Comparison of ENCODE assay signal across 14 cellular contexts in genomic region chr2:41935806-41936205, GRCh38.
"Had no signal": no experiment of that assay in that cellular context is flagged by ENCODE, and none has a peak within 500 bp of the region (broad histone marks: within the 10 kb centered on the region; RNA-seq: fewer than 3 reads in every experiment).

No MANE protein-coding gene starts in this region.

- H3K36me3 Mint-ChIP-seq: activated naive CD4-positive, alpha-beta T cell treated with anti-CD3 and anti-CD28 coated beads, Interleukin-2, amount 50 U/mL, for 72 hours had no signal

- H3K4me1 ChIP-seq: right lobe of liver had no signal

- H3K4me3 Mint-ChIP-seq: activated T-cell treated with anti-CD3 and anti-CD28 coated beads, Interleukin-2, amount 50 U/mL, for 72 hours; stimulated activated naive CD8-positive, alpha-beta T cell treated with anti-CD3 and anti-CD28 coated beads, Interleukin-15, Interleukin-2, amounts not matched to agents 100 ng/mL and 50 ng/mL, for 24 hours had no signal

- H3K36me3 ChIP-seq: adrenal gland, right lobe of liver, suprapubic skin, WERI-Rb-1 had no signal

- H3K27ac Mint-ChIP-seq: activated naive CD4-positive, alpha-beta T cell treated with anti-CD3 and anti-CD28 coated beads, Interleukin-2, amount 50 U/mL, for 72 hours; activated T-cell treated with anti-CD3 and anti-CD28 coated beads, Interleukin-2, amount 50 U/mL, for 72 hours; stimulated activated naive CD8-positive, alpha-beta T cell treated with anti-CD3 and anti-CD28 coated beads, Interleukin-15, Interleukin-2, amounts not matched to agents 100 ng/mL and 50 ng/mL, for 24 hours had no signal

- H3K9me3 Mint-ChIP-seq: activated naive CD4-positive, alpha-beta T cell treated with anti-CD3 and anti-CD28 coated beads, Interleukin-2, amount 50 U/mL, for 72 hours; activated T-cell treated with anti-CD3 and anti-CD28 coated beads, Interleukin-2, amount 50 U/mL, for 72 hours; stimulated activated naive CD8-positive, alpha-beta T cell treated with anti-CD3 and anti-CD28 coated beads, Interleukin-15, Interleukin-2, amounts not matched to agents 100 ng/mL and 50 ng/mL, for 24 hours had no signal

- ATAC-seq: activated naive CD4-positive, alpha-beta T cell treated with anti-CD3 and anti-CD28 coated beads, Interleukin-2, amount 50 U/mL, for 72 hours; activated T-cell treated with anti-CD3 and anti-CD28 coated beads, Interleukin-2, amount 50 U/mL, for 72 hours; psoas muscle; right lobe of liver had no signal

- H3K9me3 ChIP-seq: adrenal gland, psoas muscle, right lobe of liver, suprapubic skin had no signal

- DNase-seq: activated CD4-positive, alpha-beta T cell treated with anti-CD3 and anti-CD28 coated beads, Interleukin-2, amount 50 U/mL, for 4 hours; activated gamma-delta T cell; activated T-cell treated with anti-CD3 and anti-CD28 coated beads, Interleukin-2, amount 50 U/mL, for 72 hours; dorsolateral prefrontal cortex; psoas muscle; right lobe of liver; small intestine; stimulated activated CD4-positive, alpha-beta T cell treated with anti-CD3 and anti-CD28 coated beads, Interleukin-15, amount 100 ng/mL, for 24 hours; stimulated activated CD4-positive, alpha-beta T cell treated with anti-CD3 and anti-CD28 coated beads, Interleukin-2, amount 100 ng/mL, for 48 hours; WERI-Rb-1 had no signal

- H3K27ac ChIP-seq: dorsolateral prefrontal cortex, right lobe of liver, suprapubic skin, WERI-Rb-1 had no signal

- H3K4me3 ChIP-seq: adrenal gland, dorsolateral prefrontal cortex, psoas muscle, right lobe of liver, suprapubic skin had no signal

- H3K27me3 ChIP-seq: adrenal gland, dorsolateral prefrontal cortex, right lobe of liver, suprapubic skin had no signal
